ENCODE assay signal across 8 cellular contexts in genomic region chr1:200802865-200803512, GRCh38.
DNase-seq lines count a peak whose midpoint lies in the region; ATAC-seq and TF ChIP-seq lines count a peak whose summit lies in the region.

No MANE protein-coding gene starts in this region.

- H3K36me3 Mint-ChIP-seq in CD8-positive, alpha-beta memory T cell, result no peaks in the 10 kb centered on the region
- H3K36me3 Mint-ChIP-seq in neural progenitor cell, result peaks cover 31% of the 10 kb centered on the region

- H3K4me3 ChIP-seq in CD8-positive, alpha-beta memory T cell (ENCODE audit: low read length), result no peak overlapping the region
- no peak overlapping the region for H3K4me3 ChIP-seq in Karpas-422 (ENCODE audit: low read length)
- H3K4me3 ChIP-seq in Panc1 (ENCODE audit: low read depth in 2 of 2, low read length in 2 of 2), result no peak overlapping the region
- no peak overlapping the region for H3K4me3 ChIP-seq in fibroblast of pulmonary artery (replicated peaks; ENCODE audit: low read depth, low read length)
- H3K4me3 ChIP-seq in neural progenitor cell, result no peak overlapping the region

- H4K20me1 ChIP-seq in Karpas-422 (ENCODE audit: insufficient read depth, low read depth, low read length), result no peaks in the 10 kb centered on the region
- peaks cover 8% of the 10 kb centered on the region for H4K20me1 ChIP-seq in neural progenitor cell (ENCODE audit: low read depth)

- H3K36me3 ChIP-seq in CD8-positive, alpha-beta memory T cell (ENCODE audit: insufficient read depth, low read length), result no peaks in the 10 kb centered on the region
- H3K36me3 ChIP-seq in Karpas-422 (ENCODE audit: insufficient read depth, low read length), result peaks cover 29% of the 10 kb centered on the region
- no peaks in the 10 kb centered on the region; the same call in 1 of the 2 replicates for H3K36me3 ChIP-seq in Panc1 (ENCODE audit: control insufficient read depth, insufficient read depth, low read length)
- peaks cover 6% of the 10 kb centered on the region for H3K36me3 ChIP-seq in neural progenitor cell

- CTCF ChIA-PET in CD8-positive, alpha-beta memory T cell (lab: Charles Lee), result interaction anchor here (0.8 to 2.1 kb wide), 5 partner anchors 9 to 268 kb away, joined by 3 to 19 read pairs (median 3); partner anchors contain the start of gene KIF14
- CTCF ChIA-PET in Panc1 (lab: Charles Lee), result interaction anchor here (0.5 to 0.7 kb wide), 3 partner anchors 79 to 466 kb away, joined by 4 read pairs; no protein-coding TSS in a partner anchor

- no peak overlapping the region for H3K9ac ChIP-seq in Karpas-422 (ENCODE audit: low read length)
- H3K9ac ChIP-seq in neural progenitor cell, result no peak overlapping the region

- BruUV-seq in Panc1 (replicated peaks; lab: Mats Ljungman, UMichigan), result no TSS peak

- no peak overlapping the region for H3K4me3 Mint-ChIP-seq in CD8-positive, alpha-beta memory T cell
- H3K4me3 Mint-ChIP-seq in neural progenitor cell, result no peak overlapping the region

- in situ Hi-C loops in Panc1 (cut with HindIII; ENCODE audit: low pct_unique_long_range_greater_than_20kb, low sequenced_read_pairs), result no loop called here

- no peaks in the 10 kb centered on the region for H3K9me3 ChIP-seq in CD8-positive, alpha-beta memory T cell (ENCODE audit: low read length)
- H3K9me3 ChIP-seq in Karpas-422 (ENCODE audit: low read length), result no peaks in the 10 kb centered on the region
- no peaks in the 10 kb centered on the region for H3K9me3 ChIP-seq in Panc1 (ENCODE audit: control insufficient read depth, insufficient read depth, low read depth, low read length)
- H3K9me3 ChIP-seq in neural progenitor cell (ENCODE audit: low read depth), result no peaks in the 10 kb centered on the region

- no peaks in the 10 kb centered on the region for H3K9me3 Mint-ChIP-seq in CD8-positive, alpha-beta memory T cell
- H3K9me3 Mint-ChIP-seq in neural progenitor cell, result peaks cover 15% of the 10 kb centered on the region

- DNase-seq in CD8-positive, alpha-beta memory T cell, result peak; percentile 49 to 74 (median 62)
- DNase-seq in Karpas-422 (peak; percentile 90), Panc1 (ENCODE audit: low read depth, low spot score) (peak; percentile 71), fibroblast of pulmonary artery (ENCODE audit: low read depth) (peak; percentile 90), neural progenitor cell (ENCODE audit: low spot score) (peak; percentile 93), stromal cell of bone marrow (ENCODE audit: low read depth) (peak; percentile 52)
- peak; percentile 77 to 82 for DNase-seq in activated T-cell treated with anti-CD3 and anti-CD28 coated beads, Interleukin-2, amount 50 U/mL, for 48 hours

- H2AFZ ChIP-seq in Karpas-422 (ENCODE audit: low read length) (no peak overlapping the region), neural progenitor cell (replicated peaks) (no peak overlapping the region)

- intact Hi-C loops in Panc1 (cut with micrococcal nuclease; ENCODE audit: unreplicated experiment), result loop anchor here (2.0 kb wide), 1 partner anchor 182 kb away; the partner anchor contains the start of gene KIF14

- peaks cover 4 to 10% of the 10 kb centered on the region in 2 donors for H3K27me3 Mint-ChIP-seq in CD8-positive, alpha-beta memory T cell
- no peaks in the 10 kb centered on the region for H3K27me3 Mint-ChIP-seq in neural progenitor cell (ENCODE audit: insufficient read depth, low read depth)

- H3K9me2 ChIP-seq in Karpas-422 (replicated peaks; ENCODE audit: insufficient read depth, low read length), result no peaks in the 10 kb centered on the region

- ATAC-seq in GM21423 (IDR thresholded peaks at IDR 0.05; ENCODE audit: unreplicated experiment), result peak; percentile 72
- peak; percentile 93 for ATAC-seq in Panc1

- H3F3A ChIP-seq in neural progenitor cell (ENCODE audit: low read depth), result peaks cover 17% of the 10 kb centered on the region

- H3K79me2 ChIP-seq in Karpas-422 (ENCODE audit: low read length) (peaks cover 82% of the 10 kb centered on the region), neural progenitor cell (ENCODE audit: low read depth) (peaks cover 72% of the 10 kb centered on the region)

- no peak overlapping the region for H3K27ac ChIP-seq in CD8-positive, alpha-beta memory T cell (ENCODE audit: low read depth, low read length)
- H3K27ac ChIP-seq in Karpas-422 (ENCODE audit: low read length) (peak overlapping the region; percentile 36; the same call in 1 of the 2 replicates), Panc1 (ENCODE audit: low read length) (no peak overlapping the region), neural progenitor cell (no peak overlapping the region)

- no peaks in the 10 kb centered on the region for H3K27me3 ChIP-seq in CD8-positive, alpha-beta memory T cell (ENCODE audit: insufficient read depth, low read length, poor library complexity, severe bottlenecking)
- H3K27me3 ChIP-seq in Karpas-422 (ENCODE audit: low read length), result no peaks in the 10 kb centered on the region
- H3K27me3 ChIP-seq in Panc1 (ENCODE audit: control insufficient read depth, insufficient read depth, low read length), result no peaks in the 10 kb centered on the region
- H3K27me3 ChIP-seq in neural progenitor cell, result no peaks in the 10 kb centered on the region

- TF ChIP-seq CTCF in Panc1 (IDR thresholded peaks at IDR 0.05) (peak; percentile 91), fibroblast of pulmonary artery (IDR thresholded peaks at IDR 0.05; ENCODE audit: low read length, missing control alignments) (peak; percentile 98), neural progenitor cell (IDR thresholded peaks at IDR 0.05) (peak; percentile 99)

- POLR2A ChIA-PET in CD8-positive, alpha-beta memory T cell (lab: Charles Lee), result no interaction called here
- POLR2A ChIA-PET in Panc1 (lab: Charles Lee), result no interaction called here

- H3K4me1 ChIP-seq in CD8-positive, alpha-beta memory T cell (ENCODE audit: insufficient read depth, low read length), result no peaks in the 10 kb centered on the region
- H3K4me1 ChIP-seq in Karpas-422 (ENCODE audit: low read length), result peaks cover 50% of the 10 kb centered on the region
- no peaks in the 10 kb centered on the region for H3K4me1 ChIP-seq in Panc1 (ENCODE audit: control insufficient read depth, insufficient read depth, low read length)
- peaks cover 19% of the 10 kb centered on the region for H3K4me1 ChIP-seq in neural progenitor cell

- no peak overlapping the region for H3K4me2 ChIP-seq in Karpas-422 (ENCODE audit: low read depth, low read length, poor library complexity, severe bottlenecking)
- H3K4me2 ChIP-seq in neural progenitor cell, result peak overlapping the region; percentile 48

- H3K4me1 Mint-ChIP-seq in CD8-positive, alpha-beta memory T cell, result peaks cover 0 to 4% (median 0%) of the 10 kb centered on the region in 3 donors
- H3K4me1 Mint-ChIP-seq in neural progenitor cell, result peaks cover 7% of the 10 kb centered on the region

- no peak overlapping the region for H3K27ac Mint-ChIP-seq in CD8-positive, alpha-beta memory T cell
- peak overlapping the region; percentile 13 for H3K27ac Mint-ChIP-seq in neural progenitor cell
